In the genomic region with DNA sequence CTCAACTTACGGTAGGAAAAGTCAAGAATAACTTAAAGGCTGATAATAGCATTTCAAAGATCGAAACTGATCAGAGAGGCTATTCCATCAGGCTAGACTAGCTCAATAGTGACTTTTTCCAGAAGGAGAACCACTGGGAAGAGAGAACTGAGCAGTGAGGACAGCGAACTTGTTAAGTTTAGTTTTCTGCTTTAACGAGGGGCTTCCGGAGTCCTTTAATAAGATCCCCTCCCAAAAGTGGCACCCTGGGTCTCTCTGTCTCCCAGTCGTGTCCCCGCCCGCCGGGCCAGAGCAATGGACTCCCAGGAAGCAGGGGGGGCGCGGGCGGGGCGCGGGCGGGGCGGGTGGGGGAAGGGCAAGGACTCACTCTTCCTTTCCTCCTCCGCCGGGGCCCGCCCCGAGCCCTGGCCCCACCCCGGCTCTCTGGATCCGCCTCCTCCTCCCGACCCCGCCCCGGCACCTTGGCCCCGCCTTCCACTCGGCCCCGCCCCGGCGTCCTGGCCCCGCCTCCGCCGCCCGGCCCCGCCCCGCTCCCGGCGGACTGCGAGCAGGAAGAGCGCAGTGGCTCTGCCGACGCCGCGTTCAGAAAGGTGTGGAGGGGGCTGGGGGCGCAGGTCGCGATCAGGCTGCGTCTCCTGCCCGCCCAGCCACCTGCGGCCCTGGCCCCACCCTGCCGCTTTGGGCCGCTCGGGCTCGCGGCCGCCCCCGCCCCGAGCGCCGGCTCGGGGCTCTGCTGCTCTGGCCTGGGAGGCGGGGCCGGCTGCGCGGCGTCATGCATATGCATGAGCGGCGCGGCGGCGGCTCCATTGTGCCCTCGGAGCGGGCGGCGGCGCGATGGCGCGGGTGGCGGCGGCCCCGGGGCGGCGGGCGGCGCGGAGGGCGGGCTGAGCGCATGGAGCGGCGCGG, we compare ENCODE assay signal across 8 cellular contexts. TPM values are rescaled to one million over a fixed set of nuclear protein-coding genes. Genes with fewer than 3 reads are reported as not detected.
A peak's percentile ranks its signal among the peaks of the same experiment; 100 is the strongest.
DNase-seq lines count a peak whose midpoint lies in the region; ATAC-seq and TF ChIP-seq lines count a peak whose summit lies in the region.

Gene ZMIZ2, plus strand, starts transcription at position 806 of the 906 bp plus-strand sequence. CDS start 7,403 bp downstream, outside the sequence.

- no peaks in the 10 kb centered on the region for H3K9me3 Mint-ChIP-seq in activated CD8-positive, alpha-beta T cell treated with anti-CD3 and anti-CD28 coated beads for 36 hours

- H3K4me1 ChIP-seq in duodenal mucosa (ENCODE audit: control insufficient read depth in 1 of 2, insufficient read depth in 2 of 2, low read length in 2 of 2): peaks cover 24 to 29% of the 10 kb centered on the region in 2 donors

- H3K9ac ChIP-seq in duodenal mucosa (ENCODE audit: low read depth in 1 of 2, low read length in 2 of 2): peak within 1 kb of the TSS; percentile 88 to 89

- WGBS in lower leg skin, 2 donors: 1 to 3% methylated on average over 20 to 47 of the region's 92 CpGs

- TF ChIP-seq CTCF in HL-60 (IDR thresholded peaks at IDR 0.05; ENCODE audit: insufficient read depth, low read length): no peak
- TF ChIP-seq CTCF in activated CD8-positive, alpha-beta T cell treated with anti-CD3 and anti-CD28 coated beads for 36 hours (IDR thresholded peaks at IDR 0.05): no peak
- TF ChIP-seq CTCF in lower leg skin (IDR thresholded peaks at IDR 0.05): no peak

- peaks cover 24% of the 10 kb centered on the region for H3K36me3 Mint-ChIP-seq in activated CD8-positive, alpha-beta T cell treated with anti-CD3 and anti-CD28 coated beads for 36 hours (ENCODE audit: low read depth)

- H3K27ac ChIP-seq in HL-60 (replicated peaks): peak within 1 kb of the TSS; percentile 87
- H3K27ac ChIP-seq in duodenal mucosa (ENCODE audit: low read depth, low read length): peak within 1 kb of the TSS; percentile 98

- H3K9me3 ChIP-seq in duodenal mucosa (ENCODE audit: control insufficient read depth in 1 of 2, low read length in 2 of 2): no peaks in the 10 kb centered on the region

- H3K27me3 Mint-ChIP-seq in activated CD8-positive, alpha-beta T cell treated with anti-CD3 and anti-CD28 coated beads for 36 hours: no peaks in the 10 kb centered on the region

- no peaks in the 10 kb centered on the region for H3K27me3 ChIP-seq in HL-60 (ENCODE audit: insufficient read depth, poor library complexity, severe bottlenecking)
- H3K27me3 ChIP-seq in duodenal mucosa (ENCODE audit: control insufficient read depth in 1 of 2, insufficient read depth in 2 of 2, low read length in 2 of 2): no peaks in the 10 kb centered on the region

- peak within 1 kb of the TSS; percentile 81 for H3K27ac Mint-ChIP-seq in activated CD8-positive, alpha-beta T cell treated with anti-CD3 and anti-CD28 coated beads for 36 hours

- H3K4me1 Mint-ChIP-seq in activated CD8-positive, alpha-beta T cell treated with anti-CD3 and anti-CD28 coated beads for 36 hours (ENCODE audit: low read depth): peaks cover 33% of the 10 kb centered on the region

- H3K4me3 ChIP-seq in HL-60 (replicated peaks; ENCODE audit: insufficient read depth, low read length): peak within 1 kb of the TSS; percentile 91
- H3K4me3 ChIP-seq in duodenal mucosa (ENCODE audit: low read depth in 1 of 2, low read length in 2 of 2): peak within 1 kb of the TSS; percentile 71 to 85
- peak within 1 kb of the TSS; percentile 67 for H3K4me3 ChIP-seq in lower leg skin (ENCODE audit: low read depth, poor library complexity, severe bottlenecking)

- intact Hi-C loops in activated CD8-positive, alpha-beta T cell treated with anti-CD3 and anti-CD28 coated beads for 36 hours (cut with micrococcal nuclease): no loop called here
- intact Hi-C loops in lower leg skin (cut with DNase I; ENCODE audit: low total_unique reads): no loop called here

- POLR2A ChIA-PET in activated CD8-positive, alpha-beta T cell treated with anti-CD3 and anti-CD28 coated beads for 36 hours (lab: Charles Lee): interaction anchor here (0.6 to 3.2 kb wide), 9 partner anchors 8 to 164 kb away, joined by 3 to 13 read pairs (median 4); no protein-coding TSS in a partner anchor

- DNase-seq in CD1c-positive myeloid dendritic cell (ENCODE audit: extremely low spot score) (peak; percentile 93), HL-60 (ENCODE audit: low read depth in 1 of 2, low spot score in 1 of 2) (peak; percentile 65 to 88), NCI-H82 treated with DMSO at 0.1 percent for 48 hours (lab: John Stamatoyannopoulos, UW; ENCODE audit: unreplicated experiment) (peak; percentile 51), lower leg skin (ENCODE audit: low spot score in 2 of 2) (peak; percentile 85 to 99)
- peak; percentile 92 for DNase-seq in activated CD8-positive, alpha-beta T cell treated with anti-CD3 and anti-CD28 coated beads for 36 hours
- peak; percentile 86 to 93 for DNase-seq in stimulated activated CD4-positive, alpha-beta T cell treated with anti-CD3 and anti-CD28 coated beads, Interleukin-4, amount 100 ng/mL, for 4 hours

- no peaks in the 10 kb centered on the region for H3K36me3 ChIP-seq in duodenal mucosa (ENCODE audit: control insufficient read depth in 1 of 2, insufficient read depth in 2 of 2, low read length in 2 of 2)

- H3K4me3 Mint-ChIP-seq in activated CD8-positive, alpha-beta T cell treated with anti-CD3 and anti-CD28 coated beads for 36 hours: peak within 1 kb of the TSS; percentile 83

- CTCF ChIA-PET in activated CD8-positive, alpha-beta T cell treated with anti-CD3 and anti-CD28 coated beads for 36 hours (lab: Charles Lee): no interaction called here

- ATAC-seq in GM19438 (IDR thresholded peaks at IDR 0.05; ENCODE audit: low read depth, unreplicated experiment): peak; percentile 63
- peak; percentile 93 for ATAC-seq in activated CD8-positive, alpha-beta T cell treated with anti-CD3 and anti-CD28 coated beads for 36 hours

- no peak for TF ChIP-seq POLR2A in lower leg skin (IDR thresholded peaks at IDR 0.05)

RNA-seq across cellular contexts. Expression of gene ZMIZ2, which starts in this region (rescaled TPM):
- total RNA-seq in activated CD8-positive, alpha-beta T cell treated with anti-CD3 and anti-CD28 coated beads for 36 hours: 100 to 1,000 TPM; 131 to 134 TPM
- 10 to 100 TPM; 21.1 to 36.0 (median 24.7) TPM for total RNA-seq in lower leg skin

Comparison
In these comparisons a context has a peak if more than half of its experiments do, and no peak if none do; other contexts are left out.
1. Peak in every context shown above with its lines: DNase-seq, ATAC-seq, H3K4me3 ChIP-seq and H3K27ac ChIP-seq.